Comparison of ENCODE assay signal across 2 cellular contexts in the genomic region with DNA sequence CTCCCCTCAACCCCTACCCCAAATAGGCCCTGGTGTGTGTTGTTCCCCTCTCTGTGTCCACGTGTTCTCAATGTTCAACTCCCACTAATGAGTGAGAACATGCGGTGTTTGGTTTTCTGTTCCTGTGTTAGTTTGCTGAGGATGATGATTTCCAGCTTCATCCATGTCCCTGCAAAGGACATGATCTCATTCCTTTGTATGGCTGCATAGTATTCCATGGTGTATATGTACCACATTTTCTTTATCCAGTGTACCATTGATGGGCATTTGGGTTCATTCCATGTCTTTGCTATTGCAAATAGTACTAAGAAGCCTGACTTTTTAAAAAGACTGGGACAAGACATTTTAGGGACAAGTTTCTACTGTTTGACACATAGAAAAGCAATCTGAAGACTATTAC. TPM values are rescaled to one million over a fixed set of nuclear protein-coding genes. Genes with fewer than 3 reads are reported as not detected.
"Had no signal": no experiment of that assay in that cellular context is flagged by ENCODE, and none has a peak within 500 bp of the region (broad histone marks: within the 10 kb centered on the region; RNA-seq: fewer than 3 reads in every experiment).

No MANE protein-coding gene starts in this region.

RNA-seq across cellular contexts. Expression of a gene that starts 20.8 kb away (rescaled TPM):
- total RNA-seq: OCI-LY7, PC-9 had no signal
